23 cellular contexts compared by ENCODE assay signal in genomic region chr10:30355601-30356000, GRCh38. TPM values are rescaled to one million over a fixed set of nuclear protein-coding genes. Genes with fewer than 3 reads are reported as not detected.
DNase-seq lines count a peak whose midpoint lies in the region; ATAC-seq, FAIRE-seq and TF ChIP-seq lines count a peak whose summit lies in the region.
"Had no signal": no experiment of that assay in that cellular context is flagged by ENCODE, and none has a peak within 500 bp of the region (broad histone marks: within the 10 kb centered on the region; RNA-seq: fewer than 3 reads in every experiment).

No MANE protein-coding gene starts in this region.

- CTCF ChIA-PET in IMR-90 (lab: Yijun Ruan, JAX), result no interaction called here

- H3K9me3 ChIP-seq in IMR-90 (ENCODE audit: control insufficient read depth, insufficient read depth, low read length) (no peaks in the 10 kb centered on the region), esophagus muscularis mucosa (no peaks in the 10 kb centered on the region), neuronal stem cell (replicated peaks in 1 of 2; ENCODE audit: control insufficient read depth in 2 of 2, insufficient read depth in 1 of 2, low read depth in 1 of 2, low read length in 2 of 2) (no peaks in the 10 kb centered on the region)
- H3K9me3 ChIP-seq: BE2C, BLaER1 had no signal

- no peak overlapping the region for H3K9ac ChIP-seq in IMR-90 (ENCODE audit: low read depth, low read length)
- no peak overlapping the region for H3K9ac ChIP-seq in neuronal stem cell (ENCODE audit: low read depth, low read length, poor library complexity)
- H3K9ac ChIP-seq: BLaER1 had no signal

- no peak overlapping the region for H2AK9ac ChIP-seq in IMR-90 (replicated peaks; ENCODE audit: low read depth, low read length, poor library complexity)

- ATAC-seq in IMR-90 (ENCODE audit: low read depth), result no peak
- ATAC-seq in activated T-cell treated with anti-CD3 and anti-CD28 coated beads, Interleukin-2, amount 50 U/mL, for 72 hours (replicated peaks in 1 of 2), result no peak
- no peak for ATAC-seq in HG03045 (IDR thresholded peaks at IDR 0.05; ENCODE audit: unreplicated experiment)

- H2BK120ac ChIP-seq in IMR-90 (ENCODE audit: low read depth, low read length) (no peak overlapping the region), neuronal stem cell (ENCODE audit: low read depth, low read length) (no peak overlapping the region)

- peaks cover 12% of the 10 kb centered on the region for H3K4me1 Mint-ChIP-seq in activated T-cell treated with anti-CD3 and anti-CD28 coated beads, Interleukin-2, amount 50 U/mL, for 72 hours (ENCODE audit: low read depth)

- H3K27me3 ChIP-seq in IMR-90 (ENCODE audit: control insufficient read depth, insufficient read depth, low read length) (peaks cover 2% of the 10 kb centered on the region; the same call in 1 of the 2 replicates), esophagus muscularis mucosa (no peaks in the 10 kb centered on the region), neuronal stem cell (ENCODE audit: control insufficient read depth in 3 of 3, insufficient read depth in 3 of 3, low read depth in 1 of 3, low read length in 3 of 3) (peaks cover 0 to 15% (median 0%) of the 10 kb centered on the region in 3 experiments)
- H3K27me3 ChIP-seq: BE2C, BLaER1 had no signal

- H3K4ac ChIP-seq in IMR-90 (ENCODE audit: low read depth, low read length), result no peak overlapping the region
- H3K4ac ChIP-seq in neuronal stem cell (ENCODE audit: low read length), result no peak overlapping the region

- no peak overlapping the region for H4K5ac ChIP-seq in IMR-90 (ENCODE audit: low read depth, low read length)

- no peak overlapping the region for H4K91ac ChIP-seq in IMR-90 (ENCODE audit: insufficient read depth, low read depth, low read length)
- H4K91ac ChIP-seq in neuronal stem cell (ENCODE audit: low read depth, low read length, poor library complexity), result no peak overlapping the region

- no peak overlapping the region for H2BK5ac ChIP-seq in IMR-90 (ENCODE audit: low read depth, low read length, poor library complexity, severe bottlenecking)
- H2BK5ac ChIP-seq in neuronal stem cell (ENCODE audit: low read length), result peak overlapping the region; percentile 68

- H3K4me3 ChIP-seq in IMR-90 (ENCODE audit: insufficient read depth, low read depth, low read length) (no peak overlapping the region), esophagus muscularis mucosa (no peak overlapping the region), neuronal stem cell (ENCODE audit: low read length in 2 of 2) (no peak overlapping the region)
- H3K4me3 ChIP-seq: BLaER1 had no signal

- H3K23ac ChIP-seq in IMR-90 (ENCODE audit: low read depth, low read length) (no peak overlapping the region), neuronal stem cell (ENCODE audit: low read depth, low read length, poor library complexity) (no peak overlapping the region)

- H3K36me3 ChIP-seq in IMR-90 (ENCODE audit: control insufficient read depth, insufficient read depth, low read length), result no peaks in the 10 kb centered on the region
- no peaks in the 10 kb centered on the region for H3K36me3 ChIP-seq in esophagus muscularis mucosa
- no peaks in the 10 kb centered on the region for H3K36me3 ChIP-seq in neuronal stem cell (replicated peaks in 1 of 2; ENCODE audit: control insufficient read depth in 2 of 2, insufficient read depth in 2 of 2, low read length in 2 of 2)
- H3K36me3 ChIP-seq: BE2C, BLaER1 had no signal

- dilution Hi-C loops in IMR-90 (cut with HindIII; ENCODE audit: low sequenced_read_pairs, unreplicated experiment), result no loop called here

- no peak overlapping the region for H2BK15ac ChIP-seq in IMR-90 (ENCODE audit: low read depth, low read length)
- no peak overlapping the region for H2BK15ac ChIP-seq in neuronal stem cell (ENCODE audit: low read length)

- H3K79me1 ChIP-seq in IMR-90 (ENCODE audit: low read depth in 1 of 2, low read length in 2 of 2), result no peaks in the 10 kb centered on the region
- peaks cover 1% of the 10 kb centered on the region for H3K79me1 ChIP-seq in neuronal stem cell (ENCODE audit: low read depth, low read length)

- H3K14ac ChIP-seq in IMR-90 (replicated peaks; ENCODE audit: low read depth, low read length), result no peak overlapping the region
- no peak overlapping the region for H3K14ac ChIP-seq in neuronal stem cell (ENCODE audit: low read length)

- H4K8ac ChIP-seq in IMR-90 (ENCODE audit: low read depth in 2 of 2, low read length in 2 of 2) (no peak overlapping the region), neuronal stem cell (ENCODE audit: low read depth, low read length) (no peak overlapping the region)

- H4K20me1 ChIP-seq in IMR-90 (ENCODE audit: insufficient read depth, low read length), result no peaks in the 10 kb centered on the region
- H4K20me1 ChIP-seq: BLaER1 had no signal

- peaks cover 9% of the 10 kb centered on the region for H3K9me1 ChIP-seq in IMR-90 (ENCODE audit: insufficient read depth, low read length)

- no peaks in the 10 kb centered on the region for H3K36me3 Mint-ChIP-seq in activated T-cell treated with anti-CD3 and anti-CD28 coated beads, Interleukin-2, amount 50 U/mL, for 72 hours (ENCODE audit: insufficient read depth in 2 of 2)
- H3K36me3 Mint-ChIP-seq: CD14-positive monocyte; CD4-positive, alpha-beta memory T cell; CD4-positive, CD25-positive, alpha-beta regulatory T cell; CD8-positive, alpha-beta memory T cell had no signal

- H3K4me3 Mint-ChIP-seq in activated T-cell treated with anti-CD3 and anti-CD28 coated beads, Interleukin-2, amount 50 U/mL, for 72 hours, result no peak overlapping the region
- H3K4me3 Mint-ChIP-seq: CD14-positive monocyte; CD4-positive, alpha-beta memory T cell had no signal

- no peak for TF ChIP-seq CTCF in IMR-90 (conservative IDR thresholded peaks at IDR 0.05; ENCODE audit: low read depth, low read length)
- no peak for TF ChIP-seq CTCF in esophagus muscularis mucosa (IDR thresholded peaks at IDR 0.05)
- TF ChIP-seq CTCF in D721Med (IDR thresholded peaks at IDR 0.05; ENCODE audit: insufficient read depth, missing control alignments), result no peak

- in situ Hi-C loops in IMR-90 (cut with MboI; ENCODE audit: low sequenced_read_pairs), result no loop called here

- no peak overlapping the region for H2BK20ac ChIP-seq in IMR-90 (ENCODE audit: low read depth, low read length)

- POLR2A ChIA-PET in IMR-90 (lab: Charles Lee; ENCODE audit: unreplicated experiment), result no interaction called here

- H3K4me1 ChIP-seq in IMR-90 (ENCODE audit: control insufficient read depth, insufficient read depth, low read length), result peaks cover 8% of the 10 kb centered on the region
- peaks cover 0 to 3% (median 0%) of the 10 kb centered on the region in 4 donors for H3K4me1 ChIP-seq in esophagus muscularis mucosa
- peaks cover 0 to 3% of the 10 kb centered on the region in 2 donors for H3K4me1 ChIP-seq in neuronal stem cell (ENCODE audit: control insufficient read depth in 2 of 2, insufficient read depth in 1 of 2, low read depth in 1 of 2, low read length in 2 of 2)
- H3K4me1 ChIP-seq: BE2C, BLaER1 had no signal

- TF ChIP-seq RAD21 in IMR-90 (IDR thresholded peaks at IDR 0.05; ENCODE audit: low read length), result no peak

- BruUV-seq in IMR-90 (replicated peaks; lab: Mats Ljungman, UMichigan), result no TSS peak

- no peak overlapping the region for H3K4me2 ChIP-seq in IMR-90 (ENCODE audit: low read depth, low read length)
- no peak overlapping the region for H3K4me2 ChIP-seq in neuronal stem cell (ENCODE audit: insufficient read depth, low read length, poor library complexity, severe bottlenecking)
- H3K4me2 ChIP-seq: BLaER1 had no signal

- H3K56ac ChIP-seq in IMR-90 (ENCODE audit: extremely low read depth, insufficient read depth, low read length), result no peak overlapping the region

- FAIRE-seq in D721Med (lab: Jason Lieb, UNC), result no peak
- FAIRE-seq: A204.1, G401.6, GM12891, GM19239 had no signal

- H2AK5ac ChIP-seq in IMR-90 (ENCODE audit: low read depth, low read length) (0 out of 2 replicates have a peak overlapping the region, but pooled peaks have one; percentile 46), neuronal stem cell (ENCODE audit: low read depth, low read length) (no peak overlapping the region)

- H3K9me3 Mint-ChIP-seq in activated T-cell treated with anti-CD3 and anti-CD28 coated beads, Interleukin-2, amount 50 U/mL, for 72 hours, result no peaks in the 10 kb centered on the region
- H3K9me3 Mint-ChIP-seq: CD14-positive monocyte; CD4-positive, alpha-beta memory T cell; CD4-positive, CD25-positive, alpha-beta regulatory T cell; CD8-positive, alpha-beta memory T cell had no signal

- H3K27ac Mint-ChIP-seq in activated T-cell treated with anti-CD3 and anti-CD28 coated beads, Interleukin-2, amount 50 U/mL, for 72 hours, result no peak overlapping the region
- H3K27ac Mint-ChIP-seq: CD4-positive, alpha-beta memory T cell had no signal

- intact Hi-C loops in IMR-90 (cut with micrococcal nuclease) (no loop called here), esophagus muscularis mucosa (cut with DNase I) (no loop called here)

- no peak for TF ChIP-seq EP300 in esophagus muscularis mucosa (IDR thresholded peaks at IDR 0.05)

- DNase-seq in IMR-90 (no peak), esophagus muscularis mucosa (ENCODE audit: extremely low spot score) (peak; percentile 89), neuronal stem cell (ENCODE audit: low spot score) (no peak), D721Med (ENCODE audit: insufficient read length, low spot score) (no peak)
- DNase-seq in central memory CD4-positive, alpha-beta T cell, result no peak
- DNase-seq in activated T-cell treated with anti-CD3 and anti-CD28 coated beads, Interleukin-2, amount 50 U/mL, for 72 hours, result no peak
- DNase-seq: 8988T; ACHN; BE2C; C1 segment of cervical spinal cord; CD4-positive, alpha-beta memory T cell; CD4-positive, CD25-positive, alpha-beta regulatory T cell; CD8-positive, alpha-beta memory T cell; COR-L47; DMS79 treated with DMSO at 0.1 percent for 48 hours; GF-D8 had no signal

- H2BK12ac ChIP-seq in neuronal stem cell (ENCODE audit: low read length), result no peak overlapping the region

- H3K27ac ChIP-seq in IMR-90 (ENCODE audit: insufficient read depth, low read length) (no peak overlapping the region), esophagus muscularis mucosa (replicated peaks in 1 of 4) (no peak overlapping the region), neuronal stem cell (replicated peaks; ENCODE audit: low read length) (no peak overlapping the region)
- H3K27ac ChIP-seq: BLaER1 had no signal

- H2AFZ ChIP-seq in IMR-90 (replicated peaks; ENCODE audit: low read length, poor library complexity) (no peak overlapping the region), neuronal stem cell (ENCODE audit: low read length) (no peak overlapping the region)

- H3K18ac ChIP-seq in IMR-90 (ENCODE audit: low read depth, low read length) (no peak overlapping the region), neuronal stem cell (ENCODE audit: low read length) (no peak overlapping the region)

- peaks cover 13% of the 10 kb centered on the region for H3K27me3 Mint-ChIP-seq in activated T-cell treated with anti-CD3 and anti-CD28 coated beads, Interleukin-2, amount 50 U/mL, for 72 hours (ENCODE audit: low read depth)

- 100% methylated on average over 1 of the region's 4 CpGs; no CpG with 5 or more reads in 1 of the 2 experiments for WGBS in IMR-90 (ENCODE audit: extremely low coverage in 2 of 2, insufficient read length in 1 of 2), 2 experiments
- WGBS in esophagus muscularis mucosa, result 87% methylated on average over 3 of the region's 4 CpGs
- WGBS in neuronal stem cell (ENCODE audit: extremely low coverage in 2 of 2, insufficient read length in 2 of 2, insufficient replicate concordance in 1 of 2), 2 donors, result no CpG with 5 or more reads among the region's 4 CpGs

- no peak for TF ChIP-seq POLR2A in IMR-90 (IDR thresholded peaks at IDR 0.05; ENCODE audit: low read depth, low read length)
- TF ChIP-seq POLR2A in esophagus muscularis mucosa (IDR thresholded peaks at IDR 0.05; ENCODE audit: low read depth), result no peak

RNA-seq across cellular contexts. Expression of gene MTPAP, which starts 6.5 kb away (rescaled TPM):
- total RNA-seq in IMR-90 (2012; rRNA removed), result 21.0 and 23.3 TPM in 2 replicates
- 5.2 and 7.8 TPM in 2 replicates for polyA plus RNA-seq in IMR-90 (2012; rRNA removed)
- 0.84 and 1.1 TPM in 2 replicates for polyA plus RNA-seq in IMR-90 (2012; cell fraction: cytosol; rRNA removed)
- polyA plus RNA-seq in IMR-90 (2012; cell fraction: nucleus; rRNA removed; ENCODE audit: low replicate concordance), result 1.1 and 8.7 TPM in 2 replicates
- 10 to 100 TPM; 11.3 to 15.8 (median 13.2) TPM for total RNA-seq in esophagus muscularis mucosa
- polyA plus RNA-seq in neuronal stem cell (2013, experiment 1 of 2), result 15.9 TPM
- polyA plus RNA-seq in neuronal stem cell (2013, experiment 2 of 2), result 16.9 TPM
- 10 to 100 TPM; 36.8 to 43.1 TPM for total RNA-seq in activated T-cell treated with anti-CD3 and anti-CD28 coated beads, Interleukin-2, amount 50 U/mL, for 72 hours
